In genomic region chr10:131681656-131682055, GRCh38 we compare ENCODE assay signal across 19 cellular contexts.
"Had no signal": no experiment of that assay in that cellular context is flagged by ENCODE, and none has a peak within 500 bp of the region (broad histone marks: within the 10 kb centered on the region; RNA-seq: fewer than 3 reads in every experiment).

No MANE protein-coding gene starts in this region.

- H3K4me3 Mint-ChIP-seq: immature natural killer cell; memory B cell; naive thymus-derived CD8-positive, alpha-beta T cell; nephron; neural crest cell; stimulated activated effector memory CD8-positive, alpha-beta T cell treated with anti-CD3 and anti-CD28 coated beads, Interleukin-12 subunit alpha, Interleukin-12 subunit beta, amount 100 ng/mL, for 72 hours; stimulated activated naive CD8-positive, alpha-beta T cell treated with anti-CD3 and anti-CD28 coated beads, Interleukin-15, Interleukin-2, amounts not matched to agents 100 ng/mL and 50 ng/mL, for 24 hours had no signal

- H3K9me3 Mint-ChIP-seq: immature natural killer cell; memory B cell; naive thymus-derived CD8-positive, alpha-beta T cell; neural crest cell; stimulated activated effector memory CD8-positive, alpha-beta T cell treated with anti-CD3 and anti-CD28 coated beads, Interleukin-12 subunit alpha, Interleukin-12 subunit beta, amount 100 ng/mL, for 72 hours; stimulated activated naive CD8-positive, alpha-beta T cell treated with anti-CD3 and anti-CD28 coated beads, Interleukin-15, Interleukin-2, amounts not matched to agents 100 ng/mL and 50 ng/mL, for 24 hours had no signal

- H3K27ac Mint-ChIP-seq: immature natural killer cell; memory B cell; nephron; stimulated activated effector memory CD8-positive, alpha-beta T cell treated with anti-CD3 and anti-CD28 coated beads, Interleukin-12 subunit alpha, Interleukin-12 subunit beta, amount 100 ng/mL, for 72 hours; stimulated activated naive CD8-positive, alpha-beta T cell treated with anti-CD3 and anti-CD28 coated beads, Interleukin-15, Interleukin-2, amounts not matched to agents 100 ng/mL and 50 ng/mL, for 24 hours had no signal

- H3K4me1 Mint-ChIP-seq: immature natural killer cell; memory B cell; naive thymus-derived CD8-positive, alpha-beta T cell; nephron; stimulated activated effector memory CD8-positive, alpha-beta T cell treated with anti-CD3 and anti-CD28 coated beads, Interleukin-12 subunit alpha, Interleukin-12 subunit beta, amount 100 ng/mL, for 72 hours had no signal

- ATAC-seq: naive thymus-derived CD8-positive, alpha-beta T cell; right cardiac atrium; sciatic nerve; stimulated activated effector memory CD8-positive, alpha-beta T cell treated with anti-CD3 and anti-CD28 coated beads, Interleukin-12 subunit alpha, Interleukin-12 subunit beta, amount 100 ng/mL, for 72 hours had no signal

- H3K36me3 Mint-ChIP-seq: immature natural killer cell; memory B cell; naive thymus-derived CD8-positive, alpha-beta T cell; stimulated activated effector memory CD8-positive, alpha-beta T cell treated with anti-CD3 and anti-CD28 coated beads, Interleukin-12 subunit alpha, Interleukin-12 subunit beta, amount 100 ng/mL, for 72 hours had no signal

- DNase-seq: hypothalamus; immature natural killer cell; left ventricle myocardium inferior; naive thymus-derived CD8-positive, alpha-beta T cell; occipital lobe; ovary; retina; right cardiac atrium; stimulated activated CD4-positive, alpha-beta T cell treated with anti-CD3 and anti-CD28 coated beads, Interleukin-4, amount 100 ng/mL, for 24 hours; stimulated activated naive CD4-positive, alpha-beta T cell; tibial artery; trophoblast cell; uterus had no signal
